Comparison of ENCODE assay signal across 12 cellular contexts in genomic region chr9:20997503-20998076, GRCh38. TPM values are rescaled to one million over a fixed set of nuclear protein-coding genes. Genes with fewer than 3 reads are reported as not detected.
DNase-seq lines count a peak whose midpoint lies in the region; ATAC-seq and TF ChIP-seq lines count a peak whose summit lies in the region.
"Had no signal": no experiment of that assay in that cellular context is flagged by ENCODE, and none has a peak within 500 bp of the region (broad histone marks: within the 10 kb centered on the region; RNA-seq: fewer than 3 reads in every experiment).

No MANE protein-coding gene starts in this region.

- intact Hi-C loops in heart right ventricle (cut with DNase I) (no loop called here), MCF 10A (cut with micrococcal nuclease) (no loop called here)

- peaks cover 0 to 9% (median 0%) of the 10 kb centered on the region in 9 donors for H3K4me1 ChIP-seq in heart right ventricle

- no peaks in the 10 kb centered on the region for H3K27me3 ChIP-seq in heart right ventricle

- H3K27ac Mint-ChIP-seq in WTC11, result 0 out of 2 replicates have a peak overlapping the region, but pooled peaks have one; percentile 3
- H3K27ac Mint-ChIP-seq in MCF 10A (ENCODE audit: low read depth, unreplicated experiment), result no peak overlapping the region

- CTCF ChIA-PET in WTC11 (lab: Charles Lee), result interaction anchor here (1.6 kb wide), 1 partner anchor 113 kb away, joined by 8 read pairs; no protein-coding TSS in a partner anchor
- CTCF ChIA-PET in MCF 10A (lab: Yijun Ruan, JAX), result no interaction called here

- ATAC-seq in GM19452 (IDR thresholded peaks at IDR 0.05; ENCODE audit: unreplicated experiment), result peak; percentile 61
- ATAC-seq in HG03108 (IDR thresholded peaks at IDR 0.05; ENCODE audit: unreplicated experiment), result peak; percentile 53
- ATAC-seq in WTC11, result no peak
- no peak for ATAC-seq in heart right ventricle
- no peak for ATAC-seq in HG03571 (IDR thresholded peaks at IDR 0.05; ENCODE audit: unreplicated experiment)

- no peak overlapping the region for H3K4me3 ChIP-seq in GM12864 (ENCODE audit: low read depth, low read length)
- H3K4me3 ChIP-seq in heart right ventricle, result no peak overlapping the region

- POLR2A ChIA-PET in WTC11 (lab: Charles Lee) (no interaction called here), MCF 10A (lab: Yijun Ruan, JAX) (interaction anchor here (0.6 kb wide), 1 partner anchor 907 kb away, joined by 3 read pairs; no protein-coding TSS in a partner anchor)

- 97% methylated on average over 2 of the region's 2 CpGs for WGBS in heart right ventricle, 2 donors

- peaks cover 9% of the 10 kb centered on the region for H3K9me3 Mint-ChIP-seq in WTC11
- no peaks in the 10 kb centered on the region for H3K9me3 Mint-ChIP-seq in MCF 10A (ENCODE audit: unreplicated experiment)

- peaks cover 0 to 77% (median 8%) of the 10 kb centered on the region in 9 donors for H3K36me3 ChIP-seq in heart right ventricle

- H3K4me3 Mint-ChIP-seq in WTC11 (no peak overlapping the region), MCF 10A (ENCODE audit: unreplicated experiment) (no peak overlapping the region)

- no peaks in the 10 kb centered on the region for H3K27me3 Mint-ChIP-seq in WTC11 (ENCODE audit: low read depth)
- H3K27me3 Mint-ChIP-seq in MCF 10A (ENCODE audit: insufficient read depth, unreplicated experiment), result no peaks in the 10 kb centered on the region

- H3K36me3 Mint-ChIP-seq in WTC11 (peaks cover 18% of the 10 kb centered on the region), MCF 10A (ENCODE audit: insufficient read depth, unreplicated experiment) (peaks cover 6% of the 10 kb centered on the region)

- DNase-seq in GM12864 (ENCODE audit: low read depth) (peak; percentile 37), WTC11 (ENCODE audit: low spot score) (no peak), heart right ventricle (no peak), NCI-H1694 (lab: John Stamatoyannopoulos, UW) (no peak), MCF 10A (ENCODE audit: unreplicated experiment) (no peak)
- DNase-seq: DND-41, SHP77, substantia nigra had no signal

- H3K4me1 Mint-ChIP-seq in WTC11, result peaks cover 14% of the 10 kb centered on the region
- H3K4me1 Mint-ChIP-seq in MCF 10A (ENCODE audit: insufficient read depth, unreplicated experiment), result no peaks in the 10 kb centered on the region

- BruUV-seq in MCF 10A (replicated peaks; lab: Mats Ljungman, UMichigan), result no TSS peak

- TF ChIP-seq CTCF in GM12864 (IDR thresholded peaks at IDR 0.05; ENCODE audit: low read depth, low read length, missing control alignments) (no peak), WTC11 (IDR thresholded peaks at IDR 0.05) (no peak), heart right ventricle (IDR thresholded peaks at IDR 0.05) (no peak), MCF 10A (IDR thresholded peaks at IDR 0.05; ENCODE audit: unreplicated experiment) (no peak)

- H3K27ac ChIP-seq in heart right ventricle, result no peak overlapping the region

- H3K9me3 ChIP-seq in heart right ventricle, result peaks cover 0 to 17% (median 6%) of the 10 kb centered on the region in 11 donors

TF ChIP-seq in WTC11, 78 proteins besides CTCF, POLR2A, EP300 and RAD21:
- no peak for TF ChIP-seq SOX15 (CRISPR knock-in tag; IDR thresholded peaks at IDR 0.05)

RNA-seq across cellular contexts. Expression of gene HACD4, which starts 33.9 kb away (rescaled TPM):
- total RNA-seq in WTC11 (2021) (0.94 to 1.2 TPM (median 1.1 TPM) in 3 replicates), heart right ventricle (1 to 10 TPM in 2 of 10 donors, under 1 TPM in 8; 0.45 to 1.9 (median 0.63) TPM), MCF 10A (2022) (not detected in 2 replicates)
- polyA plus RNA-seq in heart right ventricle, result under 1 TPM; 0.23 to 0.29 TPM
- total RNA-seq: HT1080 had no signal

Comparison
In these comparisons a context has a peak if more than half of its experiments do, and no peak if none do; other contexts are left out.
1. ATAC-seq: peak in GM19452 (single experiment) and HG03108 (single experiment); none in WTC11 (single experiment), heart right ventricle (0 of 8) and HG03571 (single experiment).